ENCODE assay signal across 9 cellular contexts in the genomic region with DNA sequence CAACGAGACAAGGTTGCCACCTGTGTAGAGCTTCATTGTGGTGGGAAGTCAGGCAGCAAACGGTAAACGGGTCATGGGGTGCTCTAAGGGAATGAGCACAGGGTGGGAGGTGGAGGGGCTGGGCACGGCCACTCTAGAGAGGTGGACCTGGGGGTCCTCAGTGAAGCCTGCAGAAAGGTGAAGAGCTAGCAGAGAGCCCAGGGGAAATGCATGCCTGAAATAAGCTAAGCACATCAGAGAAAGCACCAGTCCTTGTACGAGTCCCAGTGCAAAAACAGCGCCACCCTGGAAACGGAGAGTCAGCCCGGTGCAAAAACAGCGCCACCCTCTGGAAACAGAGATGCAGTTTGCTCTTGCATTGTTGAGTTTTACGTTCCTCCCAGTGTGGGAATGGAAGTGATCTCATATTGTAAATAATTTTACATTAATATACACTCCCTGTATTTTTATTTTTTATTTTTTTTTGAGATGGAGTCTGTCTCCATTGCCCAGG.
DNase-seq lines count a peak whose midpoint lies in the region; ATAC-seq and TF ChIP-seq lines count a peak whose summit lies in the region.
"Had no signal": no experiment of that assay in that cellular context is flagged by ENCODE, and none has a peak within 500 bp of the region (broad histone marks: within the 10 kb centered on the region; RNA-seq: fewer than 3 reads in every experiment).

No MANE protein-coding gene starts in this region.

- TF ChIP-seq POLR2A in upper lobe of left lung (IDR thresholded peaks at IDR 0.05), result no peak

- peaks cover 0 to 3% (median 0%) of the 10 kb centered on the region in 4 donors for H3K4me1 ChIP-seq in upper lobe of left lung

- H3K9me3 Mint-ChIP-seq in activated naive CD4-positive, alpha-beta T cell treated with anti-CD3 and anti-CD28 coated beads, Interleukin-2, amount 50 U/mL, for 72 hours, result no peaks in the 10 kb centered on the region
- H3K9me3 Mint-ChIP-seq: activated naive CD4-positive, alpha-beta T cell treated with anti-CD3 and anti-CD28 coated beads, Interleukin-2, amount 50 U/mL, for 24 hours had no signal

- H3K4me3 ChIP-seq in upper lobe of left lung, result no peak overlapping the region

- no peaks in the 10 kb centered on the region for H3K36me3 Mint-ChIP-seq in activated naive CD4-positive, alpha-beta T cell treated with anti-CD3 and anti-CD28 coated beads, Interleukin-2, amount 50 U/mL, for 72 hours
- H3K36me3 Mint-ChIP-seq: activated naive CD4-positive, alpha-beta T cell treated with anti-CD3 and anti-CD28 coated beads, Interleukin-2, amount 50 U/mL, for 24 hours had no signal

- peak in 4 of 6 experiments; percentile 20 to 59 (median 48) for TF ChIP-seq CTCF in upper lobe of left lung (IDR thresholded peaks at IDR 0.05)

- H3K27ac ChIP-seq in upper lobe of left lung, result no peak overlapping the region

- peak in 1 of 2 donors; percentile 22 for ATAC-seq in activated naive CD4-positive, alpha-beta T cell treated with anti-CD3 and anti-CD28 coated beads, Interleukin-2, amount 50 U/mL, for 72 hours
- ATAC-seq in upper lobe of left lung (ENCODE audit: low FRiP score in 2 of 2) (peak in 1 of 2 donors; percentile 73), HG03442 (IDR thresholded peaks at IDR 0.05; ENCODE audit: unreplicated experiment) (no peak), HG02938 (IDR thresholded peaks at IDR 0.05; ENCODE audit: unreplicated experiment) (no peak)

- no peak overlapping the region for H3K27ac Mint-ChIP-seq in activated naive CD4-positive, alpha-beta T cell treated with anti-CD3 and anti-CD28 coated beads, Interleukin-2, amount 50 U/mL, for 72 hours
- H3K27ac Mint-ChIP-seq: activated naive CD4-positive, alpha-beta T cell treated with anti-CD3 and anti-CD28 coated beads, Interleukin-2, amount 50 U/mL, for 24 hours had no signal

- peak; percentile 37 for DNase-seq in activated naive CD4-positive, alpha-beta T cell treated with Interleukin-2 at 50 U/mL for 16 hours
- no peak for DNase-seq in activated naive CD4-positive, alpha-beta T cell (lab: John Stamatoyannopoulos, UW)
- DNase-seq in NCI-H526 (lab: John Stamatoyannopoulos, UW), result peak; percentile 60 to 88
- DNase-seq in activated naive CD4-positive, alpha-beta T cell treated with anti-CD3 and anti-CD28 coated beads, Interleukin-2, amount 50 U/mL, for 72 hours (ENCODE audit: low spot score in 2 of 2), result peak; percentile 16 to 44
- peak; percentile 73 for DNase-seq in inferior parietal cortex (ENCODE audit: extremely low spot score)
- DNase-seq in upper lobe of left lung, result peak in 1 of 2 donors; percentile 61

- 39 to 43% methylated on average over 10 of the region's 10 CpGs for WGBS in upper lobe of left lung, 2 donors

- TF ChIP-seq EP300 in upper lobe of left lung (IDR thresholded peaks at IDR 0.05), result no peak

- peaks cover 0 to 8% (median 0%) of the 10 kb centered on the region in 4 donors for H3K36me3 ChIP-seq in upper lobe of left lung

- no peaks in the 10 kb centered on the region for H3K27me3 ChIP-seq in upper lobe of left lung

- H3K9me3 ChIP-seq in upper lobe of left lung, result no peaks in the 10 kb centered on the region

Comparison
In these comparisons a context has a peak if more than half of its experiments do, and no peak if none do; other contexts are left out.
1. DNase-seq: peak in activated naive CD4-positive, alpha-beta T cell treated with Interleukin-2 at 50 U/mL for 16 hours (single experiment), NCI-H526 (2 of 2), activated naive CD4-positive, alpha-beta T cell treated with anti-CD3 and anti-CD28 coated beads, Interleukin-2, amount 50 U/mL, for 72 hours (2 of 2) and inferior parietal cortex (single experiment); none in activated naive CD4-positive, alpha-beta T cell (0 of 4).